ENCODE assay signal across 8 cellular contexts in the genomic region with DNA sequence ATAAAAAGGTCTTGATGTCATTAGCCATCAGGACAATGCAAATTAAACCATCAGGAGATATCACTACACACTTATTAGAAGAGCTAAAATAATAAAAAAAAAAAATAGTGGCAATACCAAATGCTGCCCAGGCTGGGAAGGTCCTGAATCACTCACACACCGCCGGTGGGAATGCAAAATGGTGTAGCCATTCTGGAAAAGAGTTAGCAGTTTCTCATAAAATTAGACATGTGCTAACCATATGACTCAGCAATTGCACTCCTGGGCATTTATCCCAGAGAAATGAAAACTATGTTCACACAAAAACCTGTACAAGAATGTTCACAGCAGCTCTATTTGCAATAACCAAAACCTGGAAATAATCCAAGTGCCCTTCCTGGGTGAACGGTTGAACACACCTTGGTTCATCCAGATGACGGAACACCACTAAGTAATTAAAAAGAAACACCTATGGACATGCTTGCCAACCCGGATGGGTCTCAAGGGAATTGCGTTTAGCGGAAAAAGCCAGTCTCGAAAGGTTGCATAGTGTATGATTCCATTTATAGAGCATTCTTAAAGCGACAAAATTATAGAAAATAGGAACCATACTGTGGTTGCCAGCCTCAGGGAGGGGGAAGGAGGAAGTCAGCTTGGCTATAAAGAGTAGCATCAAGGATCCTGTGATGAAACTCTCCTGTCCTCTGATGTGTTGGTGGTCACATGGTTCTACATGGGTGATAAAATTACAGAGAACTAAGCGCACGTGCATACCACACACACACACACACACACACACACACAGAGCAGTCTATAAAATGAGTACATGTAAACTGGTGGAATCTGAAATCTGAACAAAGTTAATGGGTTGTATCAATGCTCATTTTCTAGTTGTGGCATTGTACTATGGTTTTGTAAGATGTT. TPM values are rescaled to one million over a fixed set of nuclear protein-coding genes. Genes with fewer than 3 reads are reported as not detected.
DNase-seq lines count a peak whose midpoint lies in the region; ATAC-seq and TF ChIP-seq lines count a peak whose summit lies in the region.

No MANE protein-coding gene starts in this region.

- in situ Hi-C loops in G401 (cut with HindIII; ENCODE audit: low sequenced_read_pairs) = no loop called here

- H3K9me3 ChIP-seq in DOHH2 (ENCODE audit: control insufficient read depth, insufficient read depth, low read length) (no peaks in the 10 kb centered on the region), osteoblast (ENCODE audit: low read depth, low read length) (no peaks in the 10 kb centered on the region)

- no peak overlapping the region for H2AFZ ChIP-seq in osteoblast (ENCODE audit: low read length)

- ATAC-seq in GM21423 (IDR thresholded peaks at IDR 0.05; ENCODE audit: unreplicated experiment) = peak; percentile 27

- H3K27me3 ChIP-seq in DOHH2 (ENCODE audit: control insufficient read depth, low read length) = peaks cover 2% of the 10 kb centered on the region
- peaks cover 43% of the 10 kb centered on the region for H3K27me3 ChIP-seq in osteoblast (ENCODE audit: insufficient read depth, low read length)

- peak overlapping the region; percentile 67 for H3K4me3 ChIP-seq in DOHH2 (ENCODE audit: low read length)
- H3K4me3 ChIP-seq in LNCaP clone FGC (ENCODE audit: low read depth, low read length) = peak overlapping the region; percentile 31
- no peak overlapping the region for H3K4me3 ChIP-seq in epithelial cell of proximal tubule (ENCODE audit: low read depth, low read length)
- peak overlapping the region; percentile 25 for H3K4me3 ChIP-seq in osteoblast (ENCODE audit: insufficient read depth, low read length)

- TF ChIP-seq CTCF in DOHH2 (IDR thresholded peaks at IDR 0.05; ENCODE audit: low read depth, low read length, poor library complexity, severe bottlenecking) (no peak), LNCaP clone FGC (IDR thresholded peaks at IDR 0.05; ENCODE audit: control insufficient read depth, extremely low read depth, insufficient read depth) (no peak), epithelial cell of proximal tubule (conservative IDR thresholded peaks at IDR 0.05; ENCODE audit: low read depth, low read length) (no peak), osteoblast (IDR thresholded peaks at IDR 0.05; ENCODE audit: extremely low read depth, low read depth, low read length) (no peak)

- H3F3A ChIP-seq in DOHH2 (ENCODE audit: control insufficient read depth, insufficient read depth) = peaks cover 28% of the 10 kb centered on the region

- peaks cover 93% of the 10 kb centered on the region for H3K79me2 ChIP-seq in DOHH2 (ENCODE audit: control insufficient read depth, low read length)
- H3K79me2 ChIP-seq in osteoblast (ENCODE audit: insufficient read depth, low read length) = no peaks in the 10 kb centered on the region

- H3K36me3 ChIP-seq in DOHH2 (ENCODE audit: control insufficient read depth, low read length) (peaks cover 22% of the 10 kb centered on the region), osteoblast (ENCODE audit: insufficient read depth, low read length) (no peaks in the 10 kb centered on the region)

- DNase-seq in LNCaP clone FGC (ENCODE audit: low read depth) (peak; percentile 100), T-helper 22 cell (ENCODE audit: low read depth) (peak; percentile 65), epithelial cell of proximal tubule (ENCODE audit: low read depth) (peak; percentile 98), osteoblast (ENCODE audit: insufficient read length, low spot score, missing footprints) (peak; percentile 79), DMS114 treated with DMSO at 0.1 percent for 48 hours (lab: John Stamatoyannopoulos, UW; ENCODE audit: unreplicated experiment) (no peak), G401 (ENCODE audit: low spot score) (no peak)

- no peaks in the 10 kb centered on the region for H3K9me2 ChIP-seq in DOHH2 (replicated peaks; ENCODE audit: control insufficient read depth, low read length)

- H3K4me2 ChIP-seq in DOHH2 (ENCODE audit: low read length) = peak overlapping the region; percentile 86
- H3K4me2 ChIP-seq in osteoblast (ENCODE audit: insufficient read depth, low read length) = peak overlapping the region; percentile 73

- H4K20me1 ChIP-seq in DOHH2 (ENCODE audit: control insufficient read depth, insufficient read depth, low read depth, low read length) = peaks cover 7% of the 10 kb centered on the region; the same call in 1 of the 2 replicates
- no peaks in the 10 kb centered on the region for H4K20me1 ChIP-seq in osteoblast (ENCODE audit: insufficient read depth, low read length)

- H3K27ac ChIP-seq in DOHH2 (ENCODE audit: low read depth, low read length) = peak overlapping the region; percentile 44
- peak overlapping the region; percentile 71 for H3K27ac ChIP-seq in osteoblast (ENCODE audit: low read depth, low read length)

- H3K4me1 ChIP-seq in DOHH2 (ENCODE audit: control insufficient read depth, low read length) (peaks cover 83% of the 10 kb centered on the region), osteoblast (ENCODE audit: insufficient read depth, low read length) (peaks cover 18% of the 10 kb centered on the region)

RNA-seq across cellular contexts. Expression of a gene that starts 4.6 kb away (rescaled TPM):
- total RNA-seq in epithelial cell of proximal tubule (18.8 and 19.1 TPM in 2 replicates), osteoblast (1.5 and 2.2 TPM in 2 replicates)
- 1.3 and 3.4 TPM in 2 replicates for total RNA-seq in G401 (2014; rRNA removed; shearing (Covaris generic))

Comparison
In these comparisons a context has a peak if more than half of its experiments do, and no peak if none do; other contexts are left out.
1. DNase-seq: peak in LNCaP clone FGC (single experiment), T-helper 22 cell (single experiment), epithelial cell of proximal tubule (single experiment) and osteoblast (single experiment); none in DMS114 treated with DMSO at 0.1 percent for 48 hours (single experiment) and G401 (single experiment).